Comparison of ENCODE assay signal across 14 cellular contexts in the genomic region with DNA sequence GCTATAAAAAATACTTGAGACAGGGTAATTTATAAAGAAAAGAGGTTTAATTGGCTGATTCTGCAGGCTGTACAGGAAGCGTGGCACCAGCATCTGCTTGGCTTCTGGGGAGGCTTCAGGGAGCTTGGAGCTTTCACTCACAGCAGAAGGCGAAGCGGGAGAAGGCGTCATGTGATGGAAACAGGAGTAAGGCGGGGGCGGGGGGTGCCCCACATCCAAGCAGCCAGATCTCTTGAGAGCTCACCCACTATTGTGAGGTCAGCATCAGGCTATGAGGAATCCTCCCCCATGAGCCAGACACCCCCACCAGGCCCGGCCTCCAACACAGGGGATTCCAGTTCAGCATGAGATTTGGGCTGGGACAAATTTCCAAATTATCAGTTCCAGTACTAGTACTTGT. TPM values are rescaled to one million over a fixed set of nuclear protein-coding genes. Genes with fewer than 3 reads are reported as not detected.
DNase-seq lines count a peak whose midpoint lies in the region; ATAC-seq, FAIRE-seq and TF ChIP-seq lines count a peak whose summit lies in the region.
"Had no signal": no experiment of that assay in that cellular context is flagged by ENCODE, and none has a peak within 500 bp of the region (broad histone marks: within the 10 kb centered on the region; RNA-seq: fewer than 3 reads in every experiment).

No MANE protein-coding gene starts in this region.

- no peaks in the 10 kb centered on the region for H3K9me3 Mint-ChIP-seq in CD4-positive, CD25-positive, alpha-beta regulatory T cell
- H3K9me3 Mint-ChIP-seq in WTC11, result no peaks in the 10 kb centered on the region
- H3K9me3 Mint-ChIP-seq in astrocyte (ENCODE audit: unreplicated experiment), result no peaks in the 10 kb centered on the region
- peaks cover 9% of the 10 kb centered on the region for H3K9me3 Mint-ChIP-seq in glutamatergic neuron (ENCODE audit: unreplicated experiment)

- ATAC-seq in CD4-positive, CD25-positive, alpha-beta regulatory T cell (ENCODE audit: low read depth in 2 of 2), result no peak
- ATAC-seq in WTC11 (no peak), body of pancreas (no peak)

- FAIRE-seq in astrocyte (lab: Jason Lieb, UNC), result no peak

- intact Hi-C loops in body of pancreas (cut with DNase I), result no loop called here

- no peak overlapping the region for H3K27ac ChIP-seq in CD4-positive, CD25-positive, alpha-beta regulatory T cell (ENCODE audit: insufficient read depth, low read length, poor library complexity, severe bottlenecking)
- H3K27ac ChIP-seq in astrocyte (ENCODE audit: low read depth, low read length) (peak overlapping the region; percentile 10), body of pancreas (no peak overlapping the region)
- H3K27ac ChIP-seq: stomach, vagina had no signal

- peak overlapping the region; percentile 29 for H3K4me2 ChIP-seq in astrocyte (ENCODE audit: low read length)

- no peak overlapping the region for H3K4me3 ChIP-seq in CD4-positive, CD25-positive, alpha-beta regulatory T cell (ENCODE audit: low read depth, low read length)
- no peak overlapping the region for H3K4me3 ChIP-seq in astrocyte (ENCODE audit: insufficient read depth, low read depth, low read length)
- no peak overlapping the region for H3K4me3 ChIP-seq in body of pancreas
- H3K4me3 ChIP-seq: stomach, vagina had no signal

- DNase-seq in CD4-positive, CD25-positive, alpha-beta regulatory T cell, result no peak
- DNase-seq in WTC11 (ENCODE audit: low spot score) (no peak), astrocyte (ENCODE audit: low read depth) (no peak), body of pancreas (no peak), H4 (ENCODE audit: low spot score) (no peak), mucosa of gallbladder (ENCODE audit: low spot score) (no peak), glutamatergic neuron (no peak)
- DNase-seq in stimulated activated CD4-positive, alpha-beta T cell treated with anti-CD3 and anti-CD28 coated beads, Interleukin-2, amount 100 ng/mL, for 48 hours, result peak; percentile 11 to 23
- DNase-seq: amniotic stem cell, GF-D8, islet precursor cell, NCI-H2227 treated with DMSO at 0.1 percent for 48 hours, stomach had no signal

- no peak overlapping the region for H3K9ac ChIP-seq in astrocyte (ENCODE audit: low read length)

- no peak for TF ChIP-seq CTCF in WTC11 (IDR thresholded peaks at IDR 0.05)
- TF ChIP-seq CTCF in astrocyte (IDR thresholded peaks at IDR 0.05; ENCODE audit: insufficient read depth, low read depth, low read length), result no peak
- no peak for TF ChIP-seq CTCF in body of pancreas (IDR thresholded peaks at IDR 0.05)
- no peak for TF ChIP-seq CTCF in glutamatergic neuron (IDR thresholded peaks at IDR 0.05; ENCODE audit: partially characterized antibody, unreplicated experiment)

- H3K4me1 ChIP-seq in CD4-positive, CD25-positive, alpha-beta regulatory T cell (ENCODE audit: control insufficient read depth, insufficient read depth, low read length, poor library complexity, severe bottlenecking), result no peaks in the 10 kb centered on the region
- H3K4me1 ChIP-seq in astrocyte (ENCODE audit: insufficient read depth, low read length), result peaks cover 12% of the 10 kb centered on the region
- H3K4me1 ChIP-seq in body of pancreas, result no peaks in the 10 kb centered on the region
- H3K4me1 ChIP-seq: vagina had no signal

- H3K4me1 Mint-ChIP-seq in CD4-positive, CD25-positive, alpha-beta regulatory T cell, result peaks cover 0 to 17% (median 10%) of the 10 kb centered on the region in 4 donors
- H3K4me1 Mint-ChIP-seq in WTC11 (peaks cover 12% of the 10 kb centered on the region), astrocyte (ENCODE audit: low read depth, unreplicated experiment) (peaks cover 13% of the 10 kb centered on the region), glutamatergic neuron (ENCODE audit: low read depth, unreplicated experiment) (peaks cover 22% of the 10 kb centered on the region)

- peaks cover 87% of the 10 kb centered on the region for H3K36me3 ChIP-seq in CD4-positive, CD25-positive, alpha-beta regulatory T cell (ENCODE audit: control insufficient read depth, insufficient read depth, low read length)
- peaks cover 24% of the 10 kb centered on the region for H3K36me3 ChIP-seq in astrocyte (ENCODE audit: insufficient read depth, low read length)
- peaks cover 2 to 16% of the 10 kb centered on the region in 2 donors for H3K36me3 ChIP-seq in body of pancreas (replicated peaks in 1 of 2; ENCODE audit: insufficient read depth in 1 of 2, low read depth in 2 of 2)

- no peak overlapping the region for H2AFZ ChIP-seq in astrocyte (ENCODE audit: low read depth, low read length)

- H3K9me3 ChIP-seq in CD4-positive, CD25-positive, alpha-beta regulatory T cell (ENCODE audit: control insufficient read depth in 2 of 2, low read length in 2 of 2), result no peaks in the 10 kb centered on the region
- H3K9me3 ChIP-seq in astrocyte (ENCODE audit: insufficient read depth, low read depth, low read length) (no peaks in the 10 kb centered on the region), body of pancreas (no peaks in the 10 kb centered on the region)
- H3K9me3 ChIP-seq: stomach, vagina had no signal

- no peaks in the 10 kb centered on the region for H3K27me3 ChIP-seq in CD4-positive, CD25-positive, alpha-beta regulatory T cell (ENCODE audit: control insufficient read depth, insufficient read depth, low read length)
- no peaks in the 10 kb centered on the region for H3K27me3 ChIP-seq in astrocyte (ENCODE audit: insufficient read depth, low read length)
- no peaks in the 10 kb centered on the region for H3K27me3 ChIP-seq in body of pancreas
- H3K27me3 ChIP-seq: stomach, vagina had no signal

- CTCF ChIA-PET in WTC11 (lab: Charles Lee), result interaction anchor here (1.1 kb wide), 1 partner anchor 267 kb away, joined by 3 read pairs; no protein-coding TSS in a partner anchor

- H4K20me1 ChIP-seq in astrocyte (ENCODE audit: insufficient read depth, low read length), result peaks cover 48% of the 10 kb centered on the region

- H3K27ac Mint-ChIP-seq in CD4-positive, CD25-positive, alpha-beta regulatory T cell, result peak overlapping the region in 2 of 3 donors; percentile 75 to 83
- H3K27ac Mint-ChIP-seq in WTC11 (peak overlapping the region; percentile 88), astrocyte (ENCODE audit: unreplicated experiment) (no peak overlapping the region), glutamatergic neuron (ENCODE audit: unreplicated experiment) (no peak overlapping the region)

- H3K27me3 Mint-ChIP-seq in CD4-positive, CD25-positive, alpha-beta regulatory T cell, result no peaks in the 10 kb centered on the region
- H3K27me3 Mint-ChIP-seq in WTC11 (ENCODE audit: low read depth), result no peaks in the 10 kb centered on the region
- H3K27me3 Mint-ChIP-seq in astrocyte (ENCODE audit: low read depth, unreplicated experiment), result no peaks in the 10 kb centered on the region
- peaks cover 13% of the 10 kb centered on the region for H3K27me3 Mint-ChIP-seq in glutamatergic neuron (ENCODE audit: unreplicated experiment)

- peaks cover 26% of the 10 kb centered on the region for H3K79me2 ChIP-seq in astrocyte (ENCODE audit: insufficient read depth, low read length)

- no peak for TF ChIP-seq POLR2A in body of pancreas (IDR thresholded peaks at IDR 0.05)

- WGBS in body of pancreas, 2 donors, result 92 to 93% methylated on average over 6 to 7 of the region's 7 CpGs

- H3K36me3 Mint-ChIP-seq in CD4-positive, CD25-positive, alpha-beta regulatory T cell, result peaks cover 57% of the 10 kb centered on the region
- H3K36me3 Mint-ChIP-seq in WTC11 (peaks cover 51% of the 10 kb centered on the region), astrocyte (ENCODE audit: low read depth, unreplicated experiment) (peaks cover 44% of the 10 kb centered on the region), glutamatergic neuron (ENCODE audit: unreplicated experiment) (peaks cover 19% of the 10 kb centered on the region)

- no peak overlapping the region for H3K4me3 Mint-ChIP-seq in CD4-positive, CD25-positive, alpha-beta regulatory T cell
- H3K4me3 Mint-ChIP-seq in WTC11, result no peak overlapping the region
- H3K4me3 Mint-ChIP-seq in astrocyte (ENCODE audit: unreplicated experiment), result no peak overlapping the region
- H3K4me3 Mint-ChIP-seq in glutamatergic neuron (ENCODE audit: unreplicated experiment), result no peak overlapping the region

- POLR2A ChIA-PET in WTC11 (lab: Charles Lee), result no interaction called here

TF ChIP-seq in WTC11, 78 proteins besides CTCF, POLR2A, EP300 and RAD21:
- TF ChIP-seq IRF2 (CRISPR knock-in tag; IDR thresholded peaks at IDR 0.05; ENCODE audit: borderline replicate concordance, low read depth) (no peak), TEAD1 (CRISPR knock-in tag; IDR thresholded peaks at IDR 0.05) (no peak), MAX (CRISPR knock-in tag; IDR thresholded peaks at IDR 0.05) (no peak), MLX (CRISPR knock-in tag; IDR thresholded peaks at IDR 0.05) (no peak), JAZF1 (CRISPR knock-in tag; IDR thresholded peaks at IDR 0.05) (no peak), KAT7 (CRISPR knock-in tag; IDR thresholded peaks at IDR 0.05; ENCODE audit: borderline replicate concordance) (no peak), GRHL2 (CRISPR knock-in tag; IDR thresholded peaks at IDR 0.05; ENCODE audit: insufficient replicate concordance, severe bottlenecking) (no peak), ZNF423 (CRISPR knock-in tag; IDR thresholded peaks at IDR 0.05) (no peak)

RNA-seq across cellular contexts. Expression of gene WDR37, which starts 46.2 kb away (rescaled TPM):
- total RNA-seq in CD4-positive, CD25-positive, alpha-beta regulatory T cell, result 31.6 TPM
- polyA plus RNA-seq in CD4-positive, CD25-positive, alpha-beta regulatory T cell, result 10 to 100 TPM; 10.6 to 15.0 (median 12.2) TPM
- total RNA-seq in WTC11 (2021) (10.4 to 13.6 TPM (median 11.8 TPM) in 3 replicates), astrocyte (20.9 and 22.8 TPM in 2 replicates), body of pancreas (10 to 100 TPM in 1 of 2 donors, 1 to 10 TPM in 1; 9.9 to 14.3 TPM), mucosa of gallbladder (15.5 TPM), glutamatergic neuron (ENCODE audit: unreplicated experiment) (27.8 TPM)
- total RNA-seq in H4 (2014; rRNA removed; shearing (Covaris generic)), result 3.2 and 6.2 TPM in 2 replicates

RNA-seq across cellular contexts. Expression of gene IDI1, which starts 53.5 kb away (rescaled TPM):
- 179 TPM for total RNA-seq in CD4-positive, CD25-positive, alpha-beta regulatory T cell
- 10 to 100 TPM; 47.0 to 58.6 (median 49.9) TPM for polyA plus RNA-seq in CD4-positive, CD25-positive, alpha-beta regulatory T cell
- total RNA-seq in WTC11 (2021) (41.7 to 47.2 TPM (median 44.7 TPM) in 3 replicates), astrocyte (43.0 and 63.2 TPM in 2 replicates), body of pancreas (10 to 100 TPM; 15.6 to 20.4 TPM), mucosa of gallbladder (111 TPM), glutamatergic neuron (ENCODE audit: unreplicated experiment) (103 TPM)
- total RNA-seq in H4 (2014; rRNA removed; shearing (Covaris generic)), result 76.1 and 96.9 TPM in 2 replicates

Comparison
In these comparisons a context has a peak if more than half of its experiments do, and no peak if none do; other contexts are left out.
1. DNase-seq: peak in stimulated activated CD4-positive, alpha-beta T cell treated with anti-CD3 and anti-CD28 coated beads, Interleukin-2, amount 100 ng/mL, for 48 hours (2 of 2); none in CD4-positive, CD25-positive, alpha-beta regulatory T cell (0 of 3), WTC11 (single experiment), astrocyte (single experiment), body of pancreas (0 of 4), H4 (single experiment), mucosa of gallbladder (single experiment) and glutamatergic neuron (single experiment).
2. H3K27ac Mint-ChIP-seq: peak in CD4-positive, CD25-positive, alpha-beta regulatory T cell (2 of 3) and WTC11 (single experiment); none in astrocyte (single experiment) and glutamatergic neuron (single experiment).